22 cellular contexts compared by ENCODE assay signal in the genomic region with DNA sequence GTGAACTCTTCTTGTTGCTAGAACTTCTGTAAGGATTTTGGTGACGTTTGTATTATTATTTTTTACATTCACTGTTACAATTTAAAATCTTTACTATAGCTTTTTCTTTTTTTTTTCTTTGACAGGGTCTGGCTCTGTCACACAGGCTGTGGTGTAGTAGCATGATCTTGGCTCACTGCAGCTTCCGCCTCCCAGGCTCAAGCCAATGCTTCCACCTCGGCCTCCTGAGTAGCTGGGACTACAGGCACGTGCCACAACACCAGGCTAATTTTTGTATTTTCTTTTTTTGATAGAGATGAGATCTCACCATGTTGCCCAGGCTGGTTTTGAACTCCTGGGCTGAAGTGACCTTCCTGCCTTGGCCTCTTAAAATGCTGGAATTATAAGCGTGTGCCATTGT. TPM values are rescaled to one million over a fixed set of nuclear protein-coding genes. Genes with fewer than 3 reads are reported as not detected.
DNase-seq lines count a peak whose midpoint lies in the region; ATAC-seq, FAIRE-seq and TF ChIP-seq lines count a peak whose summit lies in the region.
"Had no signal": no experiment of that assay in that cellular context is flagged by ENCODE, and none has a peak within 500 bp of the region (broad histone marks: within the 10 kb centered on the region; RNA-seq: fewer than 3 reads in every experiment).

No MANE protein-coding gene starts in this region.

- H3K9me3 Mint-ChIP-seq in stimulated activated naive CD8-positive, alpha-beta T cell treated with anti-CD3 and anti-CD28 coated beads, Interleukin-15, Interleukin-2, amounts not matched to agents 100 ng/mL and 50 ng/mL, for 24 hours, result no peaks in the 10 kb centered on the region
- no peaks in the 10 kb centered on the region for H3K9me3 Mint-ChIP-seq in activated CD8-positive, alpha-beta T cell treated with anti-CD3 and anti-CD28 coated beads, Interleukin-2, amount 10 ng/mL, durations not matched to agents 7 days and 5 days (ENCODE audit: insufficient read depth)
- H3K9me3 Mint-ChIP-seq: endodermal cell, HFFc6 had no signal

- intact Hi-C loops in left ventricle myocardium superior (cut with micrococcal nuclease), result no loop called here

- H3K36me3 Mint-ChIP-seq in stimulated activated naive CD8-positive, alpha-beta T cell treated with anti-CD3 and anti-CD28 coated beads, Interleukin-15, Interleukin-2, amounts not matched to agents 100 ng/mL and 50 ng/mL, for 24 hours (ENCODE audit: low read depth), result peaks cover 20% of the 10 kb centered on the region
- H3K36me3 Mint-ChIP-seq in activated CD8-positive, alpha-beta T cell treated with anti-CD3 and anti-CD28 coated beads, Interleukin-2, amount 10 ng/mL, durations not matched to agents 7 days and 5 days (ENCODE audit: low read depth), result peaks cover 37% of the 10 kb centered on the region

- peak overlapping the region; percentile 84 for H3K27ac Mint-ChIP-seq in stimulated activated naive CD8-positive, alpha-beta T cell treated with anti-CD3 and anti-CD28 coated beads, Interleukin-15, Interleukin-2, amounts not matched to agents 100 ng/mL and 50 ng/mL, for 24 hours
- peak overlapping the region; percentile 40 for H3K27ac Mint-ChIP-seq in activated CD8-positive, alpha-beta T cell treated with anti-CD3 and anti-CD28 coated beads, Interleukin-2, amount 10 ng/mL, durations not matched to agents 7 days and 5 days
- H3K27ac Mint-ChIP-seq: endodermal cell, HFFc6 had no signal

- TF ChIP-seq POLR2A in H54 (IDR thresholded peaks at IDR 0.05; ENCODE audit: low read depth, low read length), result no peak

- FAIRE-seq in H54 (lab: Jason Lieb, UNC), result no peak
- FAIRE-seq: TTC549 had no signal

- H3K4me3 Mint-ChIP-seq in stimulated activated naive CD8-positive, alpha-beta T cell treated with anti-CD3 and anti-CD28 coated beads, Interleukin-15, Interleukin-2, amounts not matched to agents 100 ng/mL and 50 ng/mL, for 24 hours, result peak overlapping the region; percentile 37
- H3K4me3 Mint-ChIP-seq in activated CD8-positive, alpha-beta T cell treated with anti-CD3 and anti-CD28 coated beads, Interleukin-2, amount 10 ng/mL, durations not matched to agents 7 days and 5 days, result no peak overlapping the region
- H3K4me3 Mint-ChIP-seq: endodermal cell, HFFc6 had no signal

- no peak for ATAC-seq in stimulated activated naive CD8-positive, alpha-beta T cell treated with anti-CD3 and anti-CD28 coated beads, Interleukin-15, Interleukin-2, amounts not matched to agents 100 U/mL and 50 U/mL, for 24 hours
- ATAC-seq in activated CD8-positive, alpha-beta T cell treated with anti-CD3 and anti-CD28 coated beads, Interleukin-2, amount 10 ng/mL, durations not matched to agents 7 days and 5 days, result no peak
- ATAC-seq in left ventricle myocardium superior, result peak; percentile 49
- ATAC-seq in GM21360 (IDR thresholded peaks at IDR 0.05; ENCODE audit: unreplicated experiment), result no peak
- ATAC-seq: gastroesophageal sphincter had no signal

- CTCF ChIA-PET in activated CD8-positive, alpha-beta T cell treated with anti-CD3 and anti-CD28 coated beads, Interleukin-2, amount 10 ng/mL, durations not matched to agents 7 days and 5 days (lab: Charles Lee), result interaction anchor here (0.8 to 1.4 kb wide), 3 partner anchors 11 to 64 kb away, joined by 3 read pairs; no protein-coding TSS in a partner anchor

- no peak for DNase-seq in stimulated activated naive CD8-positive, alpha-beta T cell treated with anti-CD3 and anti-CD28 coated beads, Interleukin-15, Interleukin-2, amounts not matched to agents 100 U/mL and 50 U/mL, for 24 hours
- DNase-seq in activated CD8-positive, alpha-beta T cell treated with anti-CD3 and anti-CD28 coated beads, Interleukin-2, amount 10 ng/mL, durations not matched to agents 7 days and 5 days, result peak; percentile 16
- DNase-seq in left ventricle myocardium superior, result peak; percentile 34
- DNase-seq in NCI-H1092 treated with DMSO at 0.1 percent for 48 hours (lab: John Stamatoyannopoulos, UW), result no peak
- DNase-seq in H54 (ENCODE audit: insufficient read length, low spot score), result no peak
- DNase-seq: activated CD8-positive, alpha-beta memory T cell treated with anti-CD3 and anti-CD28 coated beads, Interleukin-2, amount 50 U/mL, for 48 hours; brain microvascular endothelial cell; Calu3; endodermal cell; esophagus squamous epithelium; HFFc6; KBM-7; kidney; NCI-H1694 treated with DMSO at 0.1 percent for 48 hours; NCI-H748 treated with DMSO at 0.1 percent for 48 hours; stimulated activated CD4-positive, alpha-beta T cell treated with anti-CD3 and anti-CD28 coated beads, Interleukin-4, amount 100 ng/mL, for 1 hour; stomach; SW 1271 had no signal

- H3K4me1 Mint-ChIP-seq in stimulated activated naive CD8-positive, alpha-beta T cell treated with anti-CD3 and anti-CD28 coated beads, Interleukin-15, Interleukin-2, amounts not matched to agents 100 ng/mL and 50 ng/mL, for 24 hours (ENCODE audit: low read depth), result peaks cover 86% of the 10 kb centered on the region
- H3K4me1 Mint-ChIP-seq in activated CD8-positive, alpha-beta T cell treated with anti-CD3 and anti-CD28 coated beads, Interleukin-2, amount 10 ng/mL, durations not matched to agents 7 days and 5 days (ENCODE audit: low read depth), result peaks cover 78% of the 10 kb centered on the region

- POLR2A ChIA-PET in activated CD8-positive, alpha-beta T cell treated with anti-CD3 and anti-CD28 coated beads, Interleukin-2, amount 10 ng/mL, durations not matched to agents 7 days and 5 days (lab: Charles Lee), result no interaction called here

- H3K27me3 Mint-ChIP-seq in stimulated activated naive CD8-positive, alpha-beta T cell treated with anti-CD3 and anti-CD28 coated beads, Interleukin-15, Interleukin-2, amounts not matched to agents 100 ng/mL and 50 ng/mL, for 24 hours, result no peaks in the 10 kb centered on the region
- no peaks in the 10 kb centered on the region for H3K27me3 Mint-ChIP-seq in activated CD8-positive, alpha-beta T cell treated with anti-CD3 and anti-CD28 coated beads, Interleukin-2, amount 10 ng/mL, durations not matched to agents 7 days and 5 days (ENCODE audit: low read depth)

RNA-seq across cellular contexts. Expression of a gene that starts 21.2 kb away (rescaled TPM):
- 10 to 100 TPM; 33.9 to 34.4 TPM for total RNA-seq in activated CD8-positive, alpha-beta T cell treated with anti-CD3 and anti-CD28 coated beads, Interleukin-2, amount 10 ng/mL, durations not matched to agents 7 days and 5 days
- total RNA-seq in left ventricle myocardium superior, result 63.3 TPM

Comparison
In these comparisons a context has a peak if more than half of its experiments do, and no peak if none do; other contexts are left out.
1. DNase-seq: peak in activated CD8-positive, alpha-beta T cell treated with anti-CD3 and anti-CD28 coated beads, Interleukin-2, amount 10 ng/mL, durations not matched to agents 7 days and 5 days (single experiment) and left ventricle myocardium superior (single experiment); none in stimulated activated naive CD8-positive, alpha-beta T cell treated with anti-CD3 and anti-CD28 coated beads, Interleukin-15, Interleukin-2, amounts not matched to agents 100 U/mL and 50 U/mL, for 24 hours (single experiment), NCI-H1092 treated with DMSO at 0.1 percent for 48 hours (single experiment) and H54 (single experiment).